In the genomic region with DNA sequence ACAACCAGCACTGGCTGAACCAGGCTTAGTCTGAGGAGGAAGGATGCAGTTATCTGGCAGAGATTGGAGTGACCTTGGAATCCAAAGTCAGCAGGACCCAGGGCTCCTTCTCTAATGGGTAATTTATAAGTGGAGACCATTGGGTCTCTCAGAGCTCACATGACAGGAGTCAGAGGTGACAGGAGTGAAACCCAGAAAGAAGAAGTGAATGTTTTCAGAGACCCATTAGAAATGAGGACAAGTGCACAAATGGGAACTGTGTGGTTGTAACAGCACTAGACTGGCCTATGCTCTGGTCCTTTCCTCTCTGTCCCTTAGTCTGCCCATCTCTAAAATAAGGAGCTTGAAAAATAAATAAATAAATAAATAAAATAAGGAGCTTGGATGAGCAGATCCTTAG, we compare ENCODE assay signal across 13 cellular contexts.
A peak's percentile ranks its signal among the peaks of the same experiment; 100 is the strongest.
DNase-seq lines count a peak whose midpoint lies in the region; ATAC-seq and TF ChIP-seq lines count a peak whose summit lies in the region.
"Had no signal": no experiment of that assay in that cellular context is flagged by ENCODE, and none has a peak within 500 bp of the region (broad histone marks: within the 10 kb centered on the region; RNA-seq: fewer than 3 reads in every experiment).

No MANE protein-coding gene starts in this region.

- H3K27me3 Mint-ChIP-seq in GM23338 (ENCODE audit: insufficient read depth, low read depth, poor library complexity) = peaks cover 5% of the 10 kb centered on the region

- H3K9me3 Mint-ChIP-seq in GM23338 = no peaks in the 10 kb centered on the region
- H3K9me3 Mint-ChIP-seq: H9 had no signal

- H3F3A ChIP-seq in GM23338 (replicated peaks; ENCODE audit: low read depth) = no peaks in the 10 kb centered on the region

- TF ChIP-seq EP300 in gastroesophageal sphincter (IDR thresholded peaks at IDR 0.05) = no peak

- no peak for TF ChIP-seq POLR2A in gastroesophageal sphincter (IDR thresholded peaks at IDR 0.05)

- no peaks in the 10 kb centered on the region for H3K9me3 ChIP-seq in gastroesophageal sphincter

- no peak overlapping the region for H3K27ac Mint-ChIP-seq in GM23338
- H3K27ac Mint-ChIP-seq: H9 had no signal

- H3K27me3 ChIP-seq in gastroesophageal sphincter (no peaks in the 10 kb centered on the region), GM23338 (ENCODE audit: insufficient read depth) (no peaks in the 10 kb centered on the region)

- H3K79me2 ChIP-seq in GM23338 (replicated peaks; ENCODE audit: insufficient read depth) = no peaks in the 10 kb centered on the region

- TF ChIP-seq CTCF in gastroesophageal sphincter (IDR thresholded peaks at IDR 0.05) (no peak), GM23338 (conservative IDR thresholded peaks at IDR 0.05; ENCODE audit: low read depth in 2 of 2) (no peak)

- H3K4me1 Mint-ChIP-seq in GM23338 = peaks cover 10% of the 10 kb centered on the region

- H3K27ac ChIP-seq in gastroesophageal sphincter (no peak overlapping the region), GM23338 (ENCODE audit: low read depth) (no peak overlapping the region)

- H3K4me3 ChIP-seq in gastroesophageal sphincter = no peak overlapping the region
- H3K4me3 ChIP-seq in GM23338 = no peak overlapping the region

- no peaks in the 10 kb centered on the region for H3K36me3 Mint-ChIP-seq in GM23338 (ENCODE audit: low read depth)

- DNase-seq in ureter (ENCODE audit: low spot score) = no peak
- no peak for DNase-seq in GM23338 (ENCODE audit: low spot score)
- no peak for DNase-seq in anterior cingulate cortex (lab: John Stamatoyannopoulos, UW)
- DNase-seq: EL; H9; hypothalamus; mesenchymal stem cell; stimulated activated CD4-positive, alpha-beta T cell treated with anti-CD3 and anti-CD28 coated beads, Interleukin-2, amount 100 ng/mL, for 48 hours had no signal

- no peaks in the 10 kb centered on the region for H3K4me1 ChIP-seq in gastroesophageal sphincter
- peaks cover 14% of the 10 kb centered on the region for H3K4me1 ChIP-seq in GM23338 (ENCODE audit: insufficient read depth)

- H3K9me2 ChIP-seq in GM23338 (ENCODE audit: insufficient read depth) = no peaks in the 10 kb centered on the region

- no peak overlapping the region for H3K4me2 ChIP-seq in GM23338

- H4K20me1 ChIP-seq in GM23338 (replicated peaks; ENCODE audit: insufficient read depth) = no peaks in the 10 kb centered on the region; the same call in 1 of the 2 replicates

- H3K36me3 ChIP-seq in gastroesophageal sphincter = peaks cover 0 to 15% of the 10 kb centered on the region in 2 donors
- H3K36me3 ChIP-seq in GM23338 (ENCODE audit: insufficient read depth) = no peaks in the 10 kb centered on the region

- H3K4me3 Mint-ChIP-seq in GM23338 = no peak overlapping the region
- H3K4me3 Mint-ChIP-seq: H9 had no signal

- ATAC-seq in GM18499 (IDR thresholded peaks at IDR 0.05; ENCODE audit: insufficient read depth, unreplicated experiment) (peak; percentile 77), GM19455 (IDR thresholded peaks at IDR 0.05; ENCODE audit: unreplicated experiment) (peak; percentile 74), HG02840 (IDR thresholded peaks at IDR 0.05; ENCODE audit: low FRiP score, unreplicated experiment) (peak; percentile 79), HG03520 (IDR thresholded peaks at IDR 0.05; ENCODE audit: unreplicated experiment) (peak; percentile 96), gastroesophageal sphincter (no peak), GM23338 (no peak)

- H2AFZ ChIP-seq in GM23338 = no peak overlapping the region

TF ChIP-seq in GM23338, 12 proteins besides CTCF, POLR2A, EP300 and RAD21 (continues in another document):
- TF ChIP-seq CREB1 (CRISPR knock-in tag; IDR thresholded peaks at IDR 0.05; ENCODE audit: low read depth) (no peak), NANOG (IDR thresholded peaks at IDR 0.05; ENCODE audit: borderline replicate concordance) (no peak), ZNF114 (CRISPR knock-in tag; IDR thresholded peaks at IDR 0.05) (no peak), ZNF331 (CRISPR knock-in tag; IDR thresholded peaks at IDR 0.05; ENCODE audit: low read depth) (no peak), STAT1 (IDR thresholded peaks at IDR 0.05; ENCODE audit: unreplicated experiment) (no peak), EZH2phosphoT487 (IDR thresholded peaks at IDR 0.05; ENCODE audit: unreplicated experiment) (no peak), EZH2 (IDR thresholded peaks at IDR 0.05; ENCODE audit: low read depth, unreplicated experiment) (no peak)
- TF ChIP-seq, protein P1, sequence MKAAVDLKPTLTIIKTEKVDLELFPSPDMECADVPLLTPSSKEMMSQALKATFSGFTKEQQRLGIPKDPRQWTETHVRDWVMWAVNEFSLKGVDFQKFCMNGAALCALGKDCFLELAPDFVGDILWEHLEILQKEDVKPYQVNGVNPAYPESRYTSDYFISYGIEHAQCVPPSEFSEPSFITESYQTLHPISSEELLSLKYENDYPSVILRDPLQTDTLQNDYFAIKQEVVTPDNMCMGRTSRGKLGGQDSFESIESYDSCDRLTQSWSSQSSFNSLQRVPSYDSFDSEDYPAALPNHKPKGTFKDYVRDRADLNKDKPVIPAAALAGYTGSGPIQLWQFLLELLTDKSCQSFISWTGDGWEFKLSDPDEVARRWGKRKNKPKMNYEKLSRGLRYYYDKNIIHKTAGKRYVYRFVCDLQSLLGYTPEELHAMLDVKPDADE (IDR thresholded peaks at IDR 0.05) = no peak
- TF ChIP-seq, protein P2, sequence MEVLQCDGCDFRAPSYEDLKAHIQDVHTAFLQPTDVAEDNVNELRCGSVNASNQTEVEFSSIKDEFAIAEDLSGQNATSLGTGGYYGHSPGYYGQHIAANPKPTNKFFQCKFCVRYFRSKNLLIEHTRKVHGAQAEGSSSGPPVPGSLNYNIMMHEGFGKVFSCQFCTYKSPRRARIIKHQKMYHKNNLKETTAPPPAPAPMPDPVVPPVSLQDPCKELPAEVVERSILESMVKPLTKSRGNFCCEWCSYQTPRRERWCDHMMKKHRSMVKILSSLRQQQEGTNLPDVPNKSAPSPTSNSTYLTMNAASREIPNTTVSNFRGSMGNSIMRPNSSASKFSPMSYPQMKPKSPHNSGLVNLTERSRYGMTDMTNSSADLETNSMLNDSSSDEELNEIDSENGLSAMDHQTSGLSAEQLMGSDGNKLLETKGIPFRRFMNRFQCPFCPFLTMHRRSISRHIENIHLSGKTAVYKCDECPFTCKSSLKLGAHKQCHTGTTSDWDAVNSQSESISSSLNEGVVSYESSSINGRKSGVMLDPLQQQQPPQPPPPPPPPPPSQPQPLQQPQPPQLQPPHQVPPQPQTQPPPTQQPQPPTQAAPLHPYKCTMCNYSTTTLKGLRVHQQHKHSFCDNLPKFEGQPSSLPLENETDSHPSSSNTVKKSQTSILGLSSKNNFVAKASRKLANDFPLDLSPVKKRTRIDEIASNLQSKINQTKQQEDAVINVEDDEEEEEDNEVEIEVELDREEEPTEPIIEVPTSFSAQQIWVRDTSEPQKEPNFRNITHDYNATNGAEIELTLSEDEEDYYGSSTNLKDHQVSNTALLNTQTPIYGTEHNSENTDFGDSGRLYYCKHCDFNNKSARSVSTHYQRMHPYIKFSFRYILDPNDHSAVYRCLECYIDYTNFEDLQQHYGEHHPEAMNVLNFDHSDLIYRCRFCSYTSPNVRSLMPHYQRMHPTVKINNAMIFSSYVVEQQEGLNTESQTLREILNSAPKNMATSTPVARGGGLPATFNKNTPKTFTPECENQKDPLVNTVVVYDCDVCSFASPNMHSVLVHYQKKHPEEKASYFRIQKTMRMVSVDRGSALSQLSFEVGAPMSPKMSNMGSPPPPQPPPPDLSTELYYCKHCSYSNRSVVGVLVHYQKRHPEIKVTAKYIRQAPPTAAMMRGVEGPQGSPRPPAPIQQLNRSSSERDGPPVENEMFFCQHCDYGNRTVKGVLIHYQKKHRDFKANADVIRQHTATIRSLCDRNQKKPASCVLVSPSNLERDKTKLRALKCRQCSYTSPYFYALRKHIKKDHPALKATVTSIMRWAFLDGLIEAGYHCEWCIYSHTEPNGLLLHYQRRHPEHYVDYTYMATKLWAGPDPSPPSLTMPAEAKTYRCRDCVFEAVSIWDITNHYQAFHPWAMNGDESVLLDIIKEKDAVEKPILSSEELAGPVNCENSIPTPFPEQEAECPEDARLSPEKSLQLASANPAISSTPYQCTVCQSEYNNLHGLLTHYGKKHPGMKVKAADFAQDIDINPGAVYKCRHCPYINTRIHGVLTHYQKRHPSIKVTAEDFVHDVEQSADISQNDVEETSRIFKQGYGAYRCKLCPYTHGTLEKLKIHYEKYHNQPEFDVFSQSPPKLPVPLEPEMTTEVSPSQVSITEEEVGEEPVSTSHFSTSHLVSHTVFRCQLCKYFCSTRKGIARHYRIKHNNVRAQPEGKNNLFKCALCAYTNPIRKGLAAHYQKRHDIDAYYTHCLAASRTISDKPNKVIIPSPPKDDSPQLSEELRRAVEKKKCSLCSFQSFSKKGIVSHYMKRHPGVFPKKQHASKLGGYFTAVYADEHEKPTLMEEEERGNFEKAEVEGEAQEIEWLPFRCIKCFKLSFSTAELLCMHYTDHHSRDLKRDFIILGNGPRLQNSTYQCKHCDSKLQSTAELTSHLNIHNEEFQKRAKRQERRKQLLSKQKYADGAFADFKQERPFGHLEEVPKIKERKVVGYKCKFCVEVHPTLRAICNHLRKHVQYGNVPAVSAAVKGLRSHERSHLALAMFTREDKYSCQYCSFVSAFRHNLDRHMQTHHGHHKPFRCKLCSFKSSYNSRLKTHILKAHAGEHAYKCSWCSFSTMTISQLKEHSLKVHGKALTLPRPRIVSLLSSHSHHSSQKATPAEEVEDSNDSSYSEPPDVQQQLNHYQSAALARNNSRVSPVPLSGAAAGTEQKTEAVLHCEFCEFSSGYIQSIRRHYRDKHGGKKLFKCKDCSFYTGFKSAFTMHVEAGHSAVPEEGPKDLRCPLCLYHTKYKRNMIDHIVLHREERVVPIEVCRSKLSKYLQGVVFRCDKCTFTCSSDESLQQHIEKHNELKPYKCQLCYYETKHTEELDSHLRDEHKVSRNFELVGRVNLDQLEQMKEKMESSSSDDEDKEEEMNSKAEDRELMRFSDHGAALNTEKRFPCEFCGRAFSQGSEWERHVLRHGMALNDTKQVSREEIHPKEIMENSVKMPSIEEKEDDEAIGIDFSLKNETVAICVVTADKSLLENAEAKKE (CRISPR knock-in tag; IDR thresholded peaks at IDR 0.05) = no peak

Comparison
In these comparisons a context has a peak if more than half of its experiments do, and no peak if none do; other contexts are left out.
1. ATAC-seq: peak in GM18499 (single experiment), GM19455 (single experiment), HG02840 (single experiment) and HG03520 (single experiment); none in gastroesophageal sphincter (single experiment) and GM23338 (single experiment).